In genomic region chr5:152527358-152528048, GRCh38 we compare ENCODE assay signal across 10 cellular contexts.
DNase-seq lines count a peak whose midpoint lies in the region; ATAC-seq and TF ChIP-seq lines count a peak whose summit lies in the region.
"Had no signal": no experiment of that assay in that cellular context is flagged by ENCODE, and none has a peak within 500 bp of the region (broad histone marks: within the 10 kb centered on the region; RNA-seq: fewer than 3 reads in every experiment).

No MANE protein-coding gene starts in this region.

- H3K9me3 Mint-ChIP-seq in T-helper 1 cell treated with Interleukin-12 subunit alpha and Interleukin-12 subunit beta and Interleukin-4 antibody, amounts not matched to agents 30 μg/mL and 1 μg/mL, for 36 hours: no peaks in the 10 kb centered on the region

- H3K4me2 ChIP-seq in BLaER1 treated with 17β-estradiol and CSF1 and Interleukin-3, amounts not matched to agents 10 nM and 100 nM: peak overlapping the region; percentile 0 to 74 (median 60); a peak in 21 of 22 replicates

- intact Hi-C loops in psoas muscle (cut with DNase I): no loop called here

- no peak for TF ChIP-seq CTCF in psoas muscle (IDR thresholded peaks at IDR 0.05)

- DNase-seq in psoas muscle: no peak
- no peak for DNase-seq in left lobe of liver (ENCODE audit: low spot score)
- no peak for DNase-seq in NCI-H2227 treated with DMSO at 0.1 percent for 48 hours (lab: John Stamatoyannopoulos, UW)
- no peak for DNase-seq in LoVo (ENCODE audit: low spot score)
- DNase-seq: amniotic stem cell, T-helper 9 cell had no signal

- H3K4me1 Mint-ChIP-seq in T-helper 1 cell treated with Interleukin-12 subunit alpha and Interleukin-12 subunit beta and Interleukin-4 antibody, amounts not matched to agents 30 μg/mL and 1 μg/mL, for 36 hours (ENCODE audit: low read depth): peaks cover 20% of the 10 kb centered on the region

- H3K27ac Mint-ChIP-seq in T-helper 1 cell treated with Interleukin-12 subunit alpha and Interleukin-12 subunit beta and Interleukin-4 antibody, amounts not matched to agents 30 μg/mL and 1 μg/mL, for 36 hours: peak overlapping the region; percentile 58

- H3K36me3 ChIP-seq in BLaER1 treated with 17β-estradiol and CSF1 and Interleukin-3, amounts not matched to agents 10 nM and 100 nM: no peaks in the 10 kb centered on the region
- no peaks in the 10 kb centered on the region for H3K36me3 ChIP-seq in psoas muscle (ENCODE audit: insufficient read depth in 1 of 2, low read depth in 1 of 2)

- ATAC-seq in GM18907 (IDR thresholded peaks at IDR 0.05; ENCODE audit: unreplicated experiment): peak; percentile 85
- ATAC-seq in HG02884 (IDR thresholded peaks at IDR 0.05; ENCODE audit: unreplicated experiment): peak; percentile 82
- no peak for ATAC-seq in psoas muscle
- ATAC-seq in left lobe of liver: no peak

- peak overlapping the region in 3 of 11 experiments; percentile 0 to 3 (median 2); a peak in 1 of 22 replicates for H3K9ac ChIP-seq in BLaER1 treated with 17β-estradiol and CSF1 and Interleukin-3, amounts not matched to agents 10 nM and 100 nM

- H3K4me1 ChIP-seq in BLaER1 treated with 17β-estradiol and CSF1 and Interleukin-3, amounts not matched to agents 10 nM and 100 nM: peaks cover 7 to 21% (median 16%) of the 10 kb centered on the region in 10 experiments; a peak in 18 of 20 replicates
- no peaks in the 10 kb centered on the region for H3K4me1 ChIP-seq in psoas muscle

- H4K20me1 ChIP-seq in BLaER1 treated with 17β-estradiol and CSF1 and Interleukin-3, amounts not matched to agents 10 nM and 100 nM: no peaks in the 10 kb centered on the region

- H3K9me3 ChIP-seq in BLaER1 treated with 17β-estradiol and CSF1 and Interleukin-3, amounts not matched to agents 10 nM and 100 nM (replicated peaks in 1 of 11): no peaks in the 10 kb centered on the region
- H3K9me3 ChIP-seq in psoas muscle: no peaks in the 10 kb centered on the region

- H3K27me3 ChIP-seq in BLaER1 treated with 17β-estradiol and CSF1 and Interleukin-3, amounts not matched to agents 10 nM and 100 nM: no peaks in the 10 kb centered on the region
- no peaks in the 10 kb centered on the region for H3K27me3 ChIP-seq in psoas muscle (ENCODE audit: insufficient read depth in 3 of 3, low read length in 2 of 3)

- WGBS in psoas muscle, 3 donors: 38 to 42% (median 41%) methylated on average over 3 of the region's 3 CpGs

- peak overlapping the region; percentile 27 for H3K4me3 Mint-ChIP-seq in T-helper 1 cell treated with Interleukin-12 subunit alpha and Interleukin-12 subunit beta and Interleukin-4 antibody, amounts not matched to agents 30 μg/mL and 1 μg/mL, for 36 hours

- H3K36me3 Mint-ChIP-seq in T-helper 1 cell treated with Interleukin-12 subunit alpha and Interleukin-12 subunit beta and Interleukin-4 antibody, amounts not matched to agents 30 μg/mL and 1 μg/mL, for 36 hours (ENCODE audit: low read depth): peaks cover 2% of the 10 kb centered on the region

- H3K27ac ChIP-seq in BLaER1 treated with 17β-estradiol and CSF1 and Interleukin-3, amounts not matched to agents 10 nM and 100 nM: peak overlapping the region in 9 of 11 experiments; percentile 4 to 63 (median 53); a peak in 14 of 22 replicates
- H3K27ac ChIP-seq in psoas muscle: no peak overlapping the region

- peaks cover 30% of the 10 kb centered on the region for H3K27me3 Mint-ChIP-seq in T-helper 1 cell treated with Interleukin-12 subunit alpha and Interleukin-12 subunit beta and Interleukin-4 antibody, amounts not matched to agents 30 μg/mL and 1 μg/mL, for 36 hours (ENCODE audit: low read depth)

- no peak overlapping the region for H3K4me3 ChIP-seq in BLaER1 treated with 17β-estradiol and CSF1 and Interleukin-3, amounts not matched to agents 10 nM and 100 nM
- no peak overlapping the region for H3K4me3 ChIP-seq in psoas muscle

Comparison
In these comparisons a context has a peak if more than half of its experiments do, and no peak if none do; other contexts are left out.
1. ATAC-seq: peak in GM18907 (single experiment) and HG02884 (single experiment); none in psoas muscle (0 of 4) and left lobe of liver (single experiment).